In genomic region chr14:96204151-96205058, GRCh38 we compare ENCODE assay signal across 8 cellular contexts. TPM values are rescaled to one million over a fixed set of nuclear protein-coding genes. Genes with fewer than 3 reads are reported as not detected.
DNase-seq lines count a peak whose midpoint lies in the region; ATAC-seq lines count a peak whose summit lies in the region.

Gene BDKRB2, plus strand, starts transcription at chr14:96204839. Its CDS starts 32,269 bp downstream, at chr14:96237108.

- no peaks in the 10 kb centered on the region for H3K79me2 ChIP-seq in ACC112 (ENCODE audit: control insufficient read depth, insufficient read depth, low read length, unreplicated experiment)

- H3K27me3 ChIP-seq in ACC112 (ENCODE audit: insufficient read depth, low read length) = no peaks in the 10 kb centered on the region
- peaks cover 2% of the 10 kb centered on the region; the same call in 1 of the 2 replicates for H3K27me3 ChIP-seq in iPS DF 6.9 (ENCODE audit: control insufficient read depth, insufficient read depth, low read length)

- no peak for ATAC-seq in GM19463 (IDR thresholded peaks at IDR 0.05; ENCODE audit: unreplicated experiment)

- H2AFZ ChIP-seq in ACC112 (ENCODE audit: low read length, unreplicated experiment) = peak within 1 kb of the TSS; percentile 70

- peak; percentile 95 for DNase-seq in H4 (ENCODE audit: low spot score)
- peak; percentile 96 to 97 for DNase-seq in NCI-H524 (lab: John Stamatoyannopoulos, UW)
- peak; percentile 88 for DNase-seq in astrocyte of the hippocampus (ENCODE audit: low read depth, low spot score)
- DNase-seq in iPS DF 6.9 (ENCODE audit: low read depth, low spot score) = no peak
- DNase-seq in retina = peak; percentile 85
- DNase-seq in DMS114 treated with DMSO at 0.1 percent for 48 hours (lab: John Stamatoyannopoulos, UW; ENCODE audit: unreplicated experiment) = no peak

- H3K4me3 ChIP-seq in ACC112 (ENCODE audit: low read depth, low read length) (peak within 1 kb of the TSS; percentile 81), iPS DF 6.9 (ENCODE audit: low read length) (peak within 1 kb of the TSS; percentile 49; the same call in 1 of the 2 replicates)

- WGBS in iPS DF 6.9 (ENCODE audit: insufficient coverage, insufficient read length) = no CpG with 5 or more reads among the region's 41 CpGs

- H3K27ac ChIP-seq in ACC112 (ENCODE audit: low read depth, low read length) (no peak within 1 kb of the TSS), iPS DF 6.9 (ENCODE audit: low read length) (no peak within 1 kb of the TSS)

- no peaks in the 10 kb centered on the region for H3K9me3 ChIP-seq in iPS DF 6.9 (ENCODE audit: control insufficient read depth, insufficient read depth, low read length)

- H3K4me1 ChIP-seq in ACC112 (ENCODE audit: control insufficient read depth, insufficient read depth, low read length, unreplicated experiment) (peaks cover 20% of the 10 kb centered on the region), iPS DF 6.9 (ENCODE audit: control insufficient read depth, insufficient read depth, low read length) (peaks cover 6% of the 10 kb centered on the region)

- H3K36me3 ChIP-seq in ACC112 (ENCODE audit: insufficient read depth, low read length) (no peaks in the 10 kb centered on the region), iPS DF 6.9 (ENCODE audit: control insufficient read depth, insufficient read depth, low read length) (no peaks in the 10 kb centered on the region)

RNA-seq across cellular contexts. Expression of gene BDKRB2, which starts in this region (rescaled TPM):
- 4.5 and 5.4 TPM in 2 replicates for total RNA-seq in H4 (2014; rRNA removed; shearing (Covaris generic))

Comparison
In these comparisons a context has a peak if more than half of its experiments do, and no peak if none do; other contexts are left out.
1. DNase-seq: peak in H4 (single experiment), NCI-H524 (2 of 2), astrocyte of the hippocampus (single experiment) and retina (single experiment); none in iPS DF 6.9 (single experiment) and DMS114 treated with DMSO at 0.1 percent for 48 hours (single experiment).